ENCODE assay signal across 10 cellular contexts in the genomic region with DNA sequence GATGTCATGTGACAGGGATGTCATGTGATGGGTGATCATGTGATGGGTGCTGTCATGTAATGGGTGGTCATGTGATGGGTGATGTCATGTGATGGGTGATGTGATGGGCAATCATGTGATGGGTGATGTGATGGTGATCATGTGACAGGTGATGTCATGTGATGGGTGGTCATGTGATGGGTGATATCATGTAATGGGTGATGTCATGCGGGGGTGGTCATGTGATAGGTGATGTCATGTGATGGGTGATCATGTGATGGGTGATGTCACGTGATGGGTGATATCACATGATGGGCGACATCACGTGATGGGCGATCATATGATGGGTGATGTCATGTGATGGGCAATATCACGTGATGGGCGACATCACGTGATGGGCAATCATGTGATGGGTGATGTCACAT. TPM values are rescaled to one million over a fixed set of nuclear protein-coding genes. Genes with fewer than 3 reads are reported as not detected.
DNase-seq lines count a peak whose midpoint lies in the region; ATAC-seq, FAIRE-seq and TF ChIP-seq lines count a peak whose summit lies in the region.
"Had no signal": no experiment of that assay in that cellular context is flagged by ENCODE, and none has a peak within 500 bp of the region (broad histone marks: within the 10 kb centered on the region; RNA-seq: fewer than 3 reads in every experiment).

No MANE protein-coding gene starts in this region.

- H3K36me3 ChIP-seq in upper lobe of right lung, result no peaks in the 10 kb centered on the region
- H3K36me3 ChIP-seq: adrenal gland had no signal

- ATAC-seq in A549, result peak in 1 of 2 experiments; percentile 18; a peak in 2 of 6 replicates
- no peak for ATAC-seq in GM18909 (IDR thresholded peaks at IDR 0.05; ENCODE audit: poor library complexity, unreplicated experiment)
- no peak for ATAC-seq in GM19452 (IDR thresholded peaks at IDR 0.05; ENCODE audit: unreplicated experiment)
- no peak for ATAC-seq in upper lobe of right lung
- no peak for ATAC-seq in HG03039 (IDR thresholded peaks at IDR 0.05; ENCODE audit: unreplicated experiment)

- H3K9me3 ChIP-seq in A549 (peaks cover 18% of the 10 kb centered on the region), upper lobe of right lung (no peaks in the 10 kb centered on the region)
- H3K9me3 ChIP-seq: adrenal gland had no signal

- peak overlapping the region; percentile 66 for H3K4me3 Mint-ChIP-seq in activated CD4-positive, alpha-beta memory T cell treated with anti-CD3 and anti-CD28 coated beads, Interleukin-2, amount 10 ng/mL, durations not matched to agents 7 days and 5 days

- H3K9me3 Mint-ChIP-seq in activated CD4-positive, alpha-beta memory T cell treated with anti-CD3 and anti-CD28 coated beads, Interleukin-2, amount 10 ng/mL, durations not matched to agents 7 days and 5 days, result peaks cover 17% of the 10 kb centered on the region

- TF ChIP-seq RAD21 in A549 (conservative IDR thresholded peaks at IDR 0.05 in 1 of 2, IDR thresholded peaks at IDR 0.05 in 1 of 2), result no peak

- WGBS in A549 (ENCODE audit: missing lambda C conversion rate), result 50% methylated on average over 8 of the region's 8 CpGs

- H3K4me1 Mint-ChIP-seq in activated CD4-positive, alpha-beta memory T cell treated with anti-CD3 and anti-CD28 coated beads, Interleukin-2, amount 10 ng/mL, durations not matched to agents 7 days and 5 days, result peaks cover 10% of the 10 kb centered on the region

- intact Hi-C loops in upper lobe of right lung (cut with DNase I), result no loop called here

- H3K27me3 ChIP-seq in upper lobe of right lung, result no peaks in the 10 kb centered on the region
- H3K27me3 ChIP-seq: adrenal gland had no signal

- peaks cover 13% of the 10 kb centered on the region for H3K36me3 Mint-ChIP-seq in activated CD4-positive, alpha-beta memory T cell treated with anti-CD3 and anti-CD28 coated beads, Interleukin-2, amount 10 ng/mL, durations not matched to agents 7 days and 5 days (ENCODE audit: low read depth)

- peak overlapping the region; percentile 96 for H3K27ac Mint-ChIP-seq in activated CD4-positive, alpha-beta memory T cell treated with anti-CD3 and anti-CD28 coated beads, Interleukin-2, amount 10 ng/mL, durations not matched to agents 7 days and 5 days

- no peak overlapping the region for H3K4me3 ChIP-seq in A549
- H3K4me3 ChIP-seq in upper lobe of right lung, result no peak overlapping the region
- H3K4me3 ChIP-seq: adrenal gland had no signal

- DNase-seq in A549 (ENCODE audit: low read depth in 1 of 2, low spot score in 1 of 2) (peak in 1 of 2 experiments; percentile 43), D341Med (ENCODE audit: low spot score) (peak; percentile 17), iPS-NIHi7 (ENCODE audit: extremely low spot score) (peak; percentile 7), upper lobe of right lung (no peak)
- DNase-seq in activated CD4-positive, alpha-beta memory T cell treated with anti-CD3 and anti-CD28 coated beads, Interleukin-2, amount 10 ng/mL, durations not matched to agents 7 days and 5 days, result no peak

- CTCF ChIA-PET in A549 (lab: Yijun Ruan, JAX), result no interaction called here
- CTCF ChIA-PET in activated CD4-positive, alpha-beta memory T cell treated with anti-CD3 and anti-CD28 coated beads, Interleukin-2, amount 10 ng/mL, durations not matched to agents 7 days and 5 days (lab: Charles Lee), result no interaction called here

- H3K4me2 ChIP-seq in A549, result no peak overlapping the region

- H3K4me1 ChIP-seq in A549 (no peaks in the 10 kb centered on the region), upper lobe of right lung (no peaks in the 10 kb centered on the region)
- H3K4me1 ChIP-seq: adrenal gland had no signal

- no peak for TF ChIP-seq CTCF in A549 (IDR thresholded peaks at IDR 0.05)
- TF ChIP-seq CTCF in upper lobe of right lung (IDR thresholded peaks at IDR 0.05), result no peak

- H3K27ac ChIP-seq in A549 (no peak overlapping the region), upper lobe of right lung (no peak overlapping the region)
- H3K27ac ChIP-seq: adrenal gland had no signal

- no peak for TF ChIP-seq POLR2A in A549 (IDR thresholded peaks at IDR 0.05; ENCODE audit: low read length)

- peaks cover 23% of the 10 kb centered on the region for H3K27me3 Mint-ChIP-seq in activated CD4-positive, alpha-beta memory T cell treated with anti-CD3 and anti-CD28 coated beads, Interleukin-2, amount 10 ng/mL, durations not matched to agents 7 days and 5 days

- no peak for TF ChIP-seq EP300 in A549 (IDR thresholded peaks at IDR 0.05)

- POLR2A ChIA-PET in A549 (lab: Yijun Ruan, JAX), result no interaction called here
- POLR2A ChIA-PET in activated CD4-positive, alpha-beta memory T cell treated with anti-CD3 and anti-CD28 coated beads, Interleukin-2, amount 10 ng/mL, durations not matched to agents 7 days and 5 days (lab: Charles Lee), result no interaction called here

- FAIRE-seq in A549 (lab: Jason Lieb, UNC), result no peak
- FAIRE-seq: G401.6 had no signal

TF ChIP-seq in A549, 52 proteins besides CTCF, POLR2A, EP300 and RAD21:
- TF ChIP-seq MYC (IDR thresholded peaks at IDR 0.05; ENCODE audit: borderline replicate concordance, low read length) (no peak), NPAS2 (CRISPR knock-in tag; IDR thresholded peaks at IDR 0.05; ENCODE audit: borderline replicate concordance) (no peak), EHMT2 (IDR thresholded peaks at IDR 0.05; ENCODE audit: low read depth) (no peak), ZSCAN20 (CRISPR knock-in tag; IDR thresholded peaks at IDR 0.05) (no peak), HEYL (CRISPR knock-in tag; IDR thresholded peaks at IDR 0.05) (no peak), BHLHE40 (IDR thresholded peaks at IDR 0.05; ENCODE audit: low read depth, low read length) (peak; percentile 65), USF2 (IDR thresholded peaks at IDR 0.05) (peak; percentile 99)
- TF ChIP-seq, protein P1, sequence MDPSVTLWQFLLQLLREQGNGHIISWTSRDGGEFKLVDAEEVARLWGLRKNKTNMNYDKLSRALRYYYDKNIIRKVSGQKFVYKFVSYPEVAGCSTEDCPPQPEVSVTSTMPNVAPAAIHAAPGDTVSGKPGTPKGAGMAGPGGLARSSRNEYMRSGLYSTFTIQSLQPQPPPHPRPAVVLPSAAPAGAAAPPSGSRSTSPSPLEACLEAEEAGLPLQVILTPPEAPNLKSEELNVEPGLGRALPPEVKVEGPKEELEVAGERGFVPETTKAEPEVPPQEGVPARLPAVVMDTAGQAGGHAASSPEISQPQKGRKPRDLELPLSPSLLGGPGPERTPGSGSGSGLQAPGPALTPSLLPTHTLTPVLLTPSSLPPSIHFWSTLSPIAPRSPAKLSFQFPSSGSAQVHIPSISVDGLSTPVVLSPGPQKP (IDR thresholded peaks at IDR 0.05; ENCODE audit: low read depth, low read length), result no peak

RNA-seq across cellular contexts. Expression of gene CD300LB, which starts 16.6 kb away (rescaled TPM):
- polyA plus RNA-seq in A549 (2011; rRNA removed) (not detected in 2 replicates), A549 (2017; fragmentation: RNase III; extraction: RNeasy Plus Mini Kit Qiagen cat#74134 plus additional on column Dnase treatment) (not detected in 3 replicates)
- not detected in 2 replicates for polyA plus RNA-seq in A549 (2012; cell fraction: cytosol; rRNA removed)
- polyA plus RNA-seq in A549 (2012; cell fraction: nucleus; rRNA removed), result not detected in 2 replicates
- not detected in 2 replicates for polyA minus RNA-seq in A549 (2011; rRNA and poly(A)+ RNA removed)
- total RNA-seq in activated CD4-positive, alpha-beta memory T cell treated with anti-CD3 and anti-CD28 coated beads, Interleukin-2, amount 10 ng/mL, durations not matched to agents 7 days and 5 days, result not detected
- total RNA-seq in upper lobe of right lung, result 1.3 TPM

RNA-seq across cellular contexts. Expression of gene CD300C, which starts 31.3 kb away (rescaled TPM):
- polyA plus RNA-seq in A549 (2011; rRNA removed) (0.05 TPM in 1 of 2 replicates, not detected in the other), A549 (2017; fragmentation: RNase III; extraction: RNeasy Plus Mini Kit Qiagen cat#74134 plus additional on column Dnase treatment) (0.08 TPM in 1 of 3 replicates, not detected in the others)
- 0.05 and 0.06 TPM in 2 replicates for polyA plus RNA-seq in A549 (2012; cell fraction: cytosol; rRNA removed)
- polyA plus RNA-seq in A549 (2012; cell fraction: nucleus; rRNA removed), result 0.10 and 0.11 TPM in 2 replicates
- polyA minus RNA-seq in A549 (2011; rRNA and poly(A)+ RNA removed), result not detected in 2 replicates
- total RNA-seq in activated CD4-positive, alpha-beta memory T cell treated with anti-CD3 and anti-CD28 coated beads, Interleukin-2, amount 10 ng/mL, durations not matched to agents 7 days and 5 days, result 1 to 10 TPM; 3.9 to 4.1 TPM
- 8.2 TPM for total RNA-seq in upper lobe of right lung

RNA-seq across cellular contexts. Expression of gene CD300A, which starts 48.2 kb away (rescaled TPM):
- polyA plus RNA-seq in A549 (2011; rRNA removed), result not detected in 2 replicates
- polyA plus RNA-seq in A549 (2012; cell fraction: cytosol; rRNA removed), result not detected in 2 replicates
- 0.04 TPM in 1 of 2 replicates, not detected in the other for polyA plus RNA-seq in A549 (2012; cell fraction: nucleus; rRNA removed)
- polyA plus RNA-seq in A549 (2017; fragmentation: RNase III; extraction: RNeasy Plus Mini Kit Qiagen cat#74134 plus additional on column Dnase treatment), result not detected in 3 replicates
- polyA minus RNA-seq in A549 (2011; rRNA and poly(A)+ RNA removed), result not detected in 2 replicates
- 10 to 100 TPM; 69.5 to 74.2 TPM for total RNA-seq in activated CD4-positive, alpha-beta memory T cell treated with anti-CD3 and anti-CD28 coated beads, Interleukin-2, amount 10 ng/mL, durations not matched to agents 7 days and 5 days
- total RNA-seq in upper lobe of right lung, result 17.5 TPM

RNA-seq across cellular contexts. Expression of gene CD300H, which starts 52.7 kb away (rescaled TPM):
- polyA plus RNA-seq in A549 (2011; rRNA removed) (0.29 TPM in 1 of 2 replicates, not detected in the other), A549 (2017; fragmentation: RNase III; extraction: RNeasy Plus Mini Kit Qiagen cat#74134 plus additional on column Dnase treatment) (0.37 to 0.50 TPM (median 0.45 TPM) in 3 replicates)
- polyA plus RNA-seq in A549 (2012; cell fraction: cytosol; rRNA removed), result 0.48 and 0.79 TPM in 2 replicates
- 0.19 TPM in 1 of 2 replicates, not detected in the other for polyA plus RNA-seq in A549 (2012; cell fraction: nucleus; rRNA removed)
- polyA minus RNA-seq in A549 (2011; rRNA and poly(A)+ RNA removed), result not detected in 2 replicates
- not detected for total RNA-seq in activated CD4-positive, alpha-beta memory T cell treated with anti-CD3 and anti-CD28 coated beads, Interleukin-2, amount 10 ng/mL, durations not matched to agents 7 days and 5 days
- not detected for total RNA-seq in upper lobe of right lung
- total RNA-seq: adrenal gland had no signal
- polyA plus RNA-seq: adrenal gland had no signal

Comparison
In these comparisons a context has a peak if more than half of its experiments do, and no peak if none do; other contexts are left out.
1. DNase-seq: peak in D341Med (single experiment) and iPS-NIHi7 (single experiment); none in activated CD4-positive, alpha-beta memory T cell treated with anti-CD3 and anti-CD28 coated beads, Interleukin-2, amount 10 ng/mL, durations not matched to agents 7 days and 5 days (single experiment) and upper lobe of right lung (single experiment).